In genomic region chr17:79218175-79218824, GRCh38 we compare ENCODE assay signal across 19 cellular contexts.
"Had no signal": no experiment of that assay in that cellular context is flagged by ENCODE, and none has a peak within 500 bp of the region (broad histone marks: within the 10 kb centered on the region; RNA-seq: fewer than 3 reads in every experiment).

No MANE protein-coding gene starts in this region.

- H3K9me2 ChIP-seq: SK-N-SH had no signal

- H3K9me3 ChIP-seq: MG63, SK-N-SH had no signal

- ATAC-seq: HepG2 had no signal

- H3K9ac ChIP-seq: SK-N-SH had no signal

- DNase-seq: IMR-90, Karpas-422, KG1, MG63, NCI-H1048, NCI-H1105, NCI-H1417, NCI-H1436 treated with DMSO at 0.1 percent for 48 hours, NCI-H187 treated with DMSO at 0.1 percent for 48 hours, NCI-H2029 treated with DMSO at 0.1 percent for 48 hours, NCI-H345, NCI-H446 treated with DMSO at 0.1 percent for 48 hours, NCI-H510A treated with DMSO at 0.1 percent for 48 hours, NCI-H526, RPMI8226, SHP77, SW 1271 had no signal

- H3K4me2 ChIP-seq: SK-N-SH had no signal

- H3K4me3 ChIP-seq: MG63 had no signal

- H3K36me3 ChIP-seq: MG63 had no signal
